14 cellular contexts compared by ENCODE assay signal in the genomic region with DNA sequence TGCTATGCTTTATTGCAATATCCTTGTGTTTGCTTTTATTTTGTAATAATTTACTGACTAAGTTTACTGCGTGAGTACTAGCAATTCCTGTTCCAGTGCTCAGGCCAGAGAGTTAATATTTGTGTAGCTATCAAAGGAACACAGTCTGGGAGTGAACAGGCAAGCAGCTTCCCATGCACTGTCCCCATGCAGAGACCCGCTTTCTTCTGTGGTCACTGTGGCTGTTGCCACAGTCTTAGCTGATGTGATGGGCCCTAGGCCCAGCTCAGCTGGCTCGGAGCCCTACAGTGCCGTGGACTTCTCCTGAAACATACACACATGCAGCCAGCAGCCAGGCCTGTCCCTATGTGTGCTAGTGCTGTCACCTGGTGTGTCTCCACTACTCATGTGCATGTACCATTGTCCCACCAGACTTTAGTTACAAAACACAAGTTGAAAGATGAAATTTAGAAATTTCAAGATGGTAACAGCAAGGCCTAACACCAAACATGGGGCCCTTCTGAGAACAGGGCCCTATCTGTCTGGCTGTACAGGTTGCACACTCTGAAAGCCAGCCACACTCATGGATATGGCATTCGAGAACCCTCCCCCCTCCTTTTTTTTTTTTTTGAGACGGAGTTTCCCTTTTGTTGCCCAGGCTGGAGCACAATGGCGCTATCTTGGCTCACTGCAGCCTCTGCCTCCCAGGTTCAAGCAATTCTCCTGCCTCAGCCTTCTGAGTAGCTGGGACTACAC. TPM values are rescaled to one million over a fixed set of nuclear protein-coding genes. Genes with fewer than 3 reads are reported as not detected.
"Had no signal": no experiment of that assay in that cellular context is flagged by ENCODE, and none has a peak within 500 bp of the region (broad histone marks: within the 10 kb centered on the region; RNA-seq: fewer than 3 reads in every experiment).

No MANE protein-coding gene starts in this region.

- H3K27ac ChIP-seq: cardiac muscle cell, esophagus squamous epithelium, ovary, WERI-Rb-1 had no signal

- H3K4me3 ChIP-seq: cardiac muscle cell, esophagus squamous epithelium, ovary had no signal

- H3K9me3 Mint-ChIP-seq: activated CD4-positive, alpha-beta memory T cell treated with anti-CD3 and anti-CD28 coated beads for 36 hours; activated naive CD8-positive, alpha-beta T cell treated with anti-CD3 and anti-CD28 coated beads for 36 hours; naive B cell; neural crest cell; stimulated activated naive B cell treated with anti-CD40 and anti-IgM and Interleukin-4, amounts not matched to agents 10 μg/mL and 1 μg/mL and 100 μg/mL, for 72 hours; T-helper 1 cell treated with Interleukin-12 subunit alpha and Interleukin-12 subunit beta and Interleukin-4 antibody, amounts not matched to agents 30 μg/mL and 1 μg/mL, for 36 hours had no signal

- H3K27ac Mint-ChIP-seq: activated CD4-positive, alpha-beta memory T cell treated with anti-CD3 and anti-CD28 coated beads for 36 hours; activated naive CD8-positive, alpha-beta T cell treated with anti-CD3 and anti-CD28 coated beads for 36 hours; stimulated activated naive B cell treated with anti-CD40 and anti-IgM and Interleukin-4, amounts not matched to agents 10 μg/mL and 1 μg/mL and 100 μg/mL, for 72 hours; T-helper 1 cell treated with Interleukin-12 subunit alpha and Interleukin-12 subunit beta and Interleukin-4 antibody, amounts not matched to agents 30 μg/mL and 1 μg/mL, for 36 hours had no signal

- H3K4me1 ChIP-seq: esophagus squamous epithelium had no signal

- H3K4me1 Mint-ChIP-seq: activated naive CD8-positive, alpha-beta T cell treated with anti-CD3 and anti-CD28 coated beads for 36 hours; naive B cell; stimulated activated naive B cell treated with anti-CD40 and anti-IgM and Interleukin-4, amounts not matched to agents 10 μg/mL and 1 μg/mL and 100 μg/mL, for 72 hours had no signal

- DNase-seq: activated CD4-positive, alpha-beta memory T cell treated with anti-CD3 and anti-CD28 coated beads for 36 hours; activated naive CD8-positive, alpha-beta T cell treated with anti-CD3 and anti-CD28 coated beads for 36 hours; amniotic stem cell; dermis blood vessel endothelial cell; effector memory CD4-positive, alpha-beta T cell; esophagus squamous epithelium; left cardiac atrium; naive B cell; ovary; stimulated activated naive B cell treated with anti-CD40 and anti-IgM and Interleukin-4, amounts not matched to agents 10 μg/mL and 1 μg/mL and 100 μg/mL, for 72 hours; WERI-Rb-1 had no signal

- ATAC-seq: left cardiac atrium; stimulated activated naive B cell treated with anti-CD40 and anti-IgM and Interleukin-4, amounts not matched to agents 10 μg/mL and 1 μg/mL and 100 μg/mL, for 72 hours had no signal

- H3K9me3 ChIP-seq: esophagus squamous epithelium, ovary had no signal

- H3K4me3 Mint-ChIP-seq: activated CD4-positive, alpha-beta memory T cell treated with anti-CD3 and anti-CD28 coated beads for 36 hours; activated naive CD8-positive, alpha-beta T cell treated with anti-CD3 and anti-CD28 coated beads for 36 hours; naive B cell; neural crest cell; stimulated activated naive B cell treated with anti-CD40 and anti-IgM and Interleukin-4, amounts not matched to agents 10 μg/mL and 1 μg/mL and 100 μg/mL, for 72 hours; T-helper 1 cell treated with Interleukin-12 subunit alpha and Interleukin-12 subunit beta and Interleukin-4 antibody, amounts not matched to agents 30 μg/mL and 1 μg/mL, for 36 hours had no signal

- H3K36me3 Mint-ChIP-seq: activated CD4-positive, alpha-beta memory T cell treated with anti-CD3 and anti-CD28 coated beads for 36 hours; activated naive CD8-positive, alpha-beta T cell treated with anti-CD3 and anti-CD28 coated beads for 36 hours; naive B cell; stimulated activated naive B cell treated with anti-CD40 and anti-IgM and Interleukin-4, amounts not matched to agents 10 μg/mL and 1 μg/mL and 100 μg/mL, for 72 hours had no signal

- H3K36me3 ChIP-seq: cardiac muscle cell, esophagus squamous epithelium, ovary, WERI-Rb-1 had no signal

- H3K27me3 ChIP-seq: cardiac muscle cell, esophagus squamous epithelium, ovary had no signal

RNA-seq across cellular contexts. Expression of gene SCUBE2, which starts 12.3 kb away (rescaled TPM):
- total RNA-seq: activated CD4-positive, alpha-beta memory T cell treated with anti-CD3 and anti-CD28 coated beads for 36 hours; activated naive CD8-positive, alpha-beta T cell treated with anti-CD3 and anti-CD28 coated beads for 36 hours had no signal
- polyA plus RNA-seq: cardiac muscle cell had no signal
